ENCODE assay signal across 9 cellular contexts in genomic region chr11:60169264-60169915, GRCh38. TPM values are rescaled to one million over a fixed set of nuclear protein-coding genes. Genes with fewer than 3 reads are reported as not detected.
DNase-seq lines count a peak whose midpoint lies in the region; ATAC-seq lines count a peak whose summit lies in the region.
"Had no signal": no experiment of that assay in that cellular context is flagged by ENCODE, and none has a peak within 500 bp of the region (broad histone marks: within the 10 kb centered on the region; RNA-seq: fewer than 3 reads in every experiment).

No MANE protein-coding gene starts in this region.

- DNase-seq in AML-193 (lab: John Stamatoyannopoulos, UW) (peak; percentile 31 to 48), HS-27A (ENCODE audit: low read depth) (peak; percentile 23), left colon (peak in 1 of 2 donors; percentile 49), AG08396 (ENCODE audit: low spot score) (no peak), kidney glomerular epithelial cell (lab: John Stamatoyannopoulos, UW) (no peak), immature natural killer cell (no peak)
- peak; percentile 10 for DNase-seq in activated naive CD8-positive, alpha-beta T cell treated with anti-CD3 and anti-CD28 coated beads, Interleukin-2, amount 50 U/mL, for 24 hours
- DNase-seq: naive B cell had no signal

- H3K27me3 Mint-ChIP-seq in activated naive CD8-positive, alpha-beta T cell treated with anti-CD3 and anti-CD28 coated beads, Interleukin-2, amount 50 U/mL, for 24 hours: peaks cover 43% of the 10 kb centered on the region
- H3K27me3 Mint-ChIP-seq in immature natural killer cell (ENCODE audit: low read depth in 3 of 3): peaks cover 0 to 7% (median 7%) of the 10 kb centered on the region in 3 donors

- no peak overlapping the region for H3K27ac Mint-ChIP-seq in activated naive CD8-positive, alpha-beta T cell treated with anti-CD3 and anti-CD28 coated beads, Interleukin-2, amount 50 U/mL, for 24 hours
- H3K27ac Mint-ChIP-seq in immature natural killer cell: no peak overlapping the region

- H3K4me1 Mint-ChIP-seq in activated naive CD8-positive, alpha-beta T cell treated with anti-CD3 and anti-CD28 coated beads, Interleukin-2, amount 50 U/mL, for 24 hours: peaks cover 20% of the 10 kb centered on the region
- no peaks in the 10 kb centered on the region for H3K4me1 Mint-ChIP-seq in immature natural killer cell

- intact Hi-C loops in left colon (cut with DNase I, micrococcal nuclease): no loop called here

- ATAC-seq in activated naive CD8-positive, alpha-beta T cell treated with anti-CD3 and anti-CD28 coated beads, Interleukin-2, amount 50 U/mL, for 24 hours: no peak
- ATAC-seq in left colon (peak; percentile 80), HG03457 (IDR thresholded peaks at IDR 0.05; ENCODE audit: unreplicated experiment) (no peak)

- H3K4me3 Mint-ChIP-seq in activated naive CD8-positive, alpha-beta T cell treated with anti-CD3 and anti-CD28 coated beads, Interleukin-2, amount 50 U/mL, for 24 hours: no peak overlapping the region
- no peak overlapping the region for H3K4me3 Mint-ChIP-seq in immature natural killer cell
- H3K4me3 Mint-ChIP-seq: naive B cell had no signal

- peaks cover 14% of the 10 kb centered on the region for H3K36me3 Mint-ChIP-seq in activated naive CD8-positive, alpha-beta T cell treated with anti-CD3 and anti-CD28 coated beads, Interleukin-2, amount 50 U/mL, for 24 hours (ENCODE audit: low read depth)
- no peaks in the 10 kb centered on the region for H3K36me3 Mint-ChIP-seq in immature natural killer cell

- H3K9me3 Mint-ChIP-seq in activated naive CD8-positive, alpha-beta T cell treated with anti-CD3 and anti-CD28 coated beads, Interleukin-2, amount 50 U/mL, for 24 hours: peaks cover 20% of the 10 kb centered on the region
- no peaks in the 10 kb centered on the region for H3K9me3 Mint-ChIP-seq in immature natural killer cell

RNA-seq across cellular contexts. Expression of gene MS4A6A, which starts 13.5 kb away (rescaled TPM):
- 10 to 100 TPM; 20.2 to 57.3 TPM for total RNA-seq in left colon
- 10 to 100 TPM in 2 of 3 donors, 1 to 10 TPM in 1; 4.6 to 54.4 (median 34.2) TPM for polyA plus RNA-seq in immature natural killer cell

Comparison
In these comparisons a context has a peak if more than half of its experiments do, and no peak if none do; other contexts are left out.
1. DNase-seq: peak in AML-193 (2 of 2), HS-27A (single experiment) and activated naive CD8-positive, alpha-beta T cell treated with anti-CD3 and anti-CD28 coated beads, Interleukin-2, amount 50 U/mL, for 24 hours (single experiment); none in AG08396 (single experiment), kidney glomerular epithelial cell (single experiment) and immature natural killer cell (0 of 3).